8 cellular contexts compared by ENCODE assay signal in genomic region chr2:19955544-19956422, GRCh38. TPM values are rescaled to one million over a fixed set of nuclear protein-coding genes. Genes with fewer than 3 reads are reported as not detected.
A peak's percentile ranks its signal among the peaks of the same experiment; 100 is the strongest.
DNase-seq lines count a peak whose midpoint lies in the region; ATAC-seq and TF ChIP-seq lines count a peak whose summit lies in the region.

No MANE protein-coding gene starts in this region.

- H3K9me3 ChIP-seq in NT2/D1 (ENCODE audit: insufficient read depth, low read length) (no peaks in the 10 kb centered on the region), neutrophil (no peaks in the 10 kb centered on the region), vagina (no peaks in the 10 kb centered on the region)

- no peaks in the 10 kb centered on the region for H3K4me1 ChIP-seq in NT2/D1 (ENCODE audit: insufficient read depth, insufficient read length)
- no peaks in the 10 kb centered on the region for H3K4me1 ChIP-seq in neutrophil (ENCODE audit: control insufficient read depth in 1 of 2, insufficient read depth in 1 of 2, low read depth in 1 of 2, low read length in 1 of 2)
- no peaks in the 10 kb centered on the region for H3K4me1 ChIP-seq in vagina

- no peak overlapping the region for H3K27ac ChIP-seq in neutrophil
- no peak overlapping the region for H3K27ac ChIP-seq in vagina

- H3K9ac ChIP-seq in NT2/D1 (ENCODE audit: insufficient read length, low read depth) = no peak overlapping the region

- no peak overlapping the region for H3K4me3 ChIP-seq in NT2/D1 (ENCODE audit: insufficient read length, low read depth)
- no peak overlapping the region for H3K4me3 ChIP-seq in neutrophil (ENCODE audit: low read depth in 1 of 2, low read length in 1 of 2)
- no peak overlapping the region for H3K4me3 ChIP-seq in vagina

- no peaks in the 10 kb centered on the region for H3K4me1 Mint-ChIP-seq in activated T-helper 17 cell treated with anti-CD3 and anti-CD28 coated beads, Interleukin-2, amount 50 U/mL, for 72 hours

- H3K36me3 Mint-ChIP-seq in activated T-helper 17 cell treated with anti-CD3 and anti-CD28 coated beads, Interleukin-2, amount 50 U/mL, for 72 hours (ENCODE audit: low read depth) = peaks cover 11% of the 10 kb centered on the region

- H3K36me3 ChIP-seq in NT2/D1 (ENCODE audit: insufficient read depth, insufficient read length, low read length) (peaks cover 18% of the 10 kb centered on the region), neutrophil (no peaks in the 10 kb centered on the region), vagina (no peaks in the 10 kb centered on the region)

- H3K27ac Mint-ChIP-seq in activated T-helper 17 cell treated with anti-CD3 and anti-CD28 coated beads, Interleukin-2, amount 50 U/mL, for 72 hours = no peak overlapping the region

- TF ChIP-seq CTCF in neutrophil (IDR thresholded peaks at IDR 0.05) (peak; percentile 13), vagina (IDR thresholded peaks at IDR 0.05) (peak; percentile 30 to 57 (median 31))

- no peak overlapping the region for H3K4me3 Mint-ChIP-seq in activated T-helper 17 cell treated with anti-CD3 and anti-CD28 coated beads, Interleukin-2, amount 50 U/mL, for 72 hours

- DNase-seq in DMS53 treated with DMSO at 0.1 percent for 48 hours (lab: John Stamatoyannopoulos, UW; ENCODE audit: unreplicated experiment) (peak; percentile 46), HS-5 (ENCODE audit: low read depth) (peak; percentile 33), NT2/D1 (ENCODE audit: low read depth, low spot score) (peak; percentile 54), fibroblast of the conjunctiva (ENCODE audit: low read depth) (peak; percentile 76), vagina (ENCODE audit: extremely low spot score in 2 of 2) (no peak)

- no peak for TF ChIP-seq POLR2A in vagina (IDR thresholded peaks at IDR 0.05)

- H3K9me3 Mint-ChIP-seq in activated T-helper 17 cell treated with anti-CD3 and anti-CD28 coated beads, Interleukin-2, amount 50 U/mL, for 72 hours = no peaks in the 10 kb centered on the region

- intact Hi-C loops in vagina (cut with DNase I) = loop anchor here (5.0 kb wide), 1 partner anchor 137 kb away; no protein-coding TSS in a partner anchor

- no peaks in the 10 kb centered on the region for H3K27me3 Mint-ChIP-seq in activated T-helper 17 cell treated with anti-CD3 and anti-CD28 coated beads, Interleukin-2, amount 50 U/mL, for 72 hours

- H3K27me3 ChIP-seq in NT2/D1 (ENCODE audit: insufficient read depth, insufficient read length) (no peaks in the 10 kb centered on the region), neutrophil (no peaks in the 10 kb centered on the region), vagina (no peaks in the 10 kb centered on the region)

- ATAC-seq in GM21381 (IDR thresholded peaks at IDR 0.05; ENCODE audit: unreplicated experiment) = peak; percentile 88
- ATAC-seq in activated T-helper 17 cell treated with anti-CD3 and anti-CD28 coated beads, Interleukin-2, amount 50 U/mL, for 72 hours (replicated peaks) = peak; percentile 75

RNA-seq across cellular contexts. Expression of gene WDR35, which starts 34.1 kb away (rescaled TPM):
- total RNA-seq in activated T-helper 17 cell treated with anti-CD3 and anti-CD28 coated beads, Interleukin-2, amount 50 U/mL, for 72 hours = 1 to 10 TPM; 5.0 to 8.3 TPM
- 8.3 TPM for total RNA-seq in vagina

RNA-seq across cellular contexts. Expression of gene TTC32, which starts 54.0 kb away (rescaled TPM):
- 10 to 100 TPM; 19.5 to 62.7 TPM for total RNA-seq in activated T-helper 17 cell treated with anti-CD3 and anti-CD28 coated beads, Interleukin-2, amount 50 U/mL, for 72 hours
- total RNA-seq in vagina = 15.2 TPM

RNA-seq across cellular contexts. Expression of gene MATN3, which starts 56.7 kb away (rescaled TPM):
- not detected for total RNA-seq in activated T-helper 17 cell treated with anti-CD3 and anti-CD28 coated beads, Interleukin-2, amount 50 U/mL, for 72 hours
- 3.9 TPM for total RNA-seq in vagina

Comparison
In these comparisons a context has a peak if more than half of its experiments do, and no peak if none do; other contexts are left out.
1. DNase-seq: peak in DMS53 treated with DMSO at 0.1 percent for 48 hours (single experiment), HS-5 (single experiment), NT2/D1 (single experiment) and fibroblast of the conjunctiva (single experiment); none in vagina (0 of 2).